ENCODE assay signal across 25 cellular contexts in genomic region chr17:65819810-65820209, GRCh38.
DNase-seq lines count a peak whose midpoint lies in the region; ATAC-seq, FAIRE-seq and TF ChIP-seq lines count a peak whose summit lies in the region.
"Had no signal": no experiment of that assay in that cellular context is flagged by ENCODE, and none has a peak within 500 bp of the region (broad histone marks: within the 10 kb centered on the region; RNA-seq: fewer than 3 reads in every experiment).

No MANE protein-coding gene starts in this region.

- peak overlapping the region; percentile 11; the same call in 1 of the 2 replicates for H3K9ac ChIP-seq in PC-3 (ENCODE audit: low read length)
- H3K9ac ChIP-seq: BLaER1 had no signal

- H3K4me2 ChIP-seq in A549 = no peak overlapping the region
- peak overlapping the region; percentile 56 for H3K4me2 ChIP-seq in PC-3 (ENCODE audit: low read length)
- H3K4me2 ChIP-seq: BLaER1 had no signal

- BruUV-seq in PC-3 (replicated peaks; lab: Mats Ljungman, UMichigan) = no TSS peak

- H3K27ac Mint-ChIP-seq in osteocyte (ENCODE audit: unreplicated experiment) = peak overlapping the region; percentile 58
- H3K27ac Mint-ChIP-seq: CD14-positive monocyte; CD4-positive, alpha-beta memory T cell; CD4-positive, CD25-positive, alpha-beta regulatory T cell; CD8-positive, alpha-beta memory T cell had no signal

- TF ChIP-seq POLR2A in A549 (IDR thresholded peaks at IDR 0.05; ENCODE audit: low read length) = no peak
- no peak for TF ChIP-seq POLR2A in prostate gland (IDR thresholded peaks at IDR 0.05)

- H3K36me3 ChIP-seq in PC-3 (ENCODE audit: low read depth, low read length) (no peaks in the 10 kb centered on the region), prostate gland (no peaks in the 10 kb centered on the region)
- H3K36me3 ChIP-seq: BE2C, BLaER1 had no signal

- H3K4me1 ChIP-seq in A549 (peaks cover 4% of the 10 kb centered on the region; the same call in 2 of the 3 replicates), PC-3 (ENCODE audit: insufficient read depth, low read length) (peaks cover 31% of the 10 kb centered on the region), prostate gland (replicated peaks) (no peaks in the 10 kb centered on the region)
- H3K4me1 ChIP-seq: BE2C, BLaER1 had no signal

- H3K79me2 ChIP-seq in PC-3 (ENCODE audit: low read length) = no peaks in the 10 kb centered on the region

- no peaks in the 10 kb centered on the region for H3K27me3 Mint-ChIP-seq in osteocyte (ENCODE audit: unreplicated experiment)

- no peaks in the 10 kb centered on the region for H3K9me2 ChIP-seq in PC-3 (replicated peaks; ENCODE audit: low read length)

- H3K27ac ChIP-seq in A549 (no peak overlapping the region), PC-3 (ENCODE audit: low read length) (peak overlapping the region; percentile 70), prostate gland (no peak overlapping the region)
- H3K27ac ChIP-seq: 22Rv1, BLaER1 had no signal

- no peak overlapping the region for H3K4me3 Mint-ChIP-seq in osteocyte (ENCODE audit: unreplicated experiment)
- H3K4me3 Mint-ChIP-seq: CD14-positive monocyte; CD4-positive, alpha-beta memory T cell; CD8-positive, alpha-beta memory T cell had no signal

- no peak for TF ChIP-seq EP300 in A549 (IDR thresholded peaks at IDR 0.05)

- no peaks in the 10 kb centered on the region for H3F3A ChIP-seq in PC-3 (ENCODE audit: low read length, unreplicated experiment)

- H3K4me1 Mint-ChIP-seq in osteocyte (ENCODE audit: unreplicated experiment) = peaks cover 13% of the 10 kb centered on the region
- H3K4me1 Mint-ChIP-seq: CD14-positive monocyte; CD4-positive, alpha-beta memory T cell; CD4-positive, CD25-positive, alpha-beta regulatory T cell; CD8-positive, alpha-beta memory T cell had no signal

- CTCF ChIA-PET in A549 (lab: Yijun Ruan, JAX) (interaction anchor here (0.6 to 1.1 kb wide), 2 partner anchors 29 to 578 kb away, joined by 3 to 4 read pairs; no protein-coding TSS in a partner anchor), PC-3 (lab: Charles Lee) (interaction anchor here (0.6 to 0.9 kb wide), 2 partner anchors 588 to 721 kb away, joined by 3 to 5 read pairs; no protein-coding TSS in a partner anchor)

- H3K9me3 Mint-ChIP-seq in osteocyte (ENCODE audit: unreplicated experiment) = peaks cover 16% of the 10 kb centered on the region
- H3K9me3 Mint-ChIP-seq: CD4-positive, alpha-beta memory T cell; CD4-positive, CD25-positive, alpha-beta regulatory T cell; CD8-positive, alpha-beta memory T cell had no signal

- H3K9me3 ChIP-seq in A549 (no peaks in the 10 kb centered on the region), PC-3 (ENCODE audit: low read length) (no peaks in the 10 kb centered on the region), prostate gland (no peaks in the 10 kb centered on the region)
- H3K9me3 ChIP-seq: BE2C, BLaER1 had no signal

- ATAC-seq in A549 (no peak), PC-3 (no peak)
- ATAC-seq: GM12878 had no signal

- H2AFZ ChIP-seq in PC-3 (ENCODE audit: low read length) = peak overlapping the region; percentile 35; the same call in 1 of the 2 replicates

- WGBS in A549 (ENCODE audit: missing lambda C conversion rate) = 37% methylated on average over 3 of the region's 3 CpGs
- WGBS in prostate gland = 24% methylated on average over 3 of the region's 3 CpGs

- peaks cover 13% of the 10 kb centered on the region for H3K36me3 Mint-ChIP-seq in osteocyte (ENCODE audit: unreplicated experiment)
- H3K36me3 Mint-ChIP-seq: CD14-positive monocyte; CD4-positive, alpha-beta memory T cell; CD4-positive, CD25-positive, alpha-beta regulatory T cell had no signal

- TF ChIP-seq CTCF in A549 (IDR thresholded peaks at IDR 0.05) = no peak
- TF ChIP-seq CTCF in PC-3 (conservative IDR thresholded peaks at IDR 0.05; ENCODE audit: low read depth, low read length) = no peak
- TF ChIP-seq CTCF in osteocyte (IDR thresholded peaks at IDR 0.05) = no peak
- TF ChIP-seq CTCF in prostate gland (IDR thresholded peaks at IDR 0.05) = no peak

- DNase-seq in A549 (ENCODE audit: low read depth in 1 of 2, low spot score in 1 of 2) = no peak
- no peak for DNase-seq in PC-3
- DNase-seq in osteocyte (ENCODE audit: extremely low spot score, unreplicated experiment) = no peak
- no peak for DNase-seq in stimulated activated CD8-positive, alpha-beta memory T cell treated with anti-CD3 and anti-CD28 coated beads, Interleukin-4, amount 100 ng/mL, for 48 hours
- DNase-seq in prostate gland (ENCODE audit: low spot score) = no peak
- DNase-seq: ACHN; BE2C; C1 segment of cervical spinal cord; CD4-positive, alpha-beta memory T cell; CD4-positive, CD25-positive, alpha-beta regulatory T cell; CD8-positive, alpha-beta memory T cell; COR-L47; DMS 273 treated with DMSO at 0.1 percent for 48 hours; DMS153; DMS53; DMS79; DND-41; EL; GDM1 had no signal

- no peak for TF ChIP-seq RAD21 in A549 (conservative IDR thresholded peaks at IDR 0.05 in 1 of 2, IDR thresholded peaks at IDR 0.05 in 1 of 2)

- H3K4me3 ChIP-seq in A549 (no peak overlapping the region), PC-3 (ENCODE audit: low read length) (no peak overlapping the region), prostate gland (no peak overlapping the region)
- H3K4me3 ChIP-seq: BLaER1, GM12878 had no signal

- intact Hi-C loops in PC-3 (cut with micrococcal nuclease) (loop anchor here (1.0 to 2.0 kb wide), 3 partner anchors 35 to 537 kb away; no protein-coding TSS in a partner anchor), prostate gland (cut with DNase I) (no loop called here)

- no peaks in the 10 kb centered on the region for H4K20me1 ChIP-seq in PC-3 (ENCODE audit: low read length)
- H4K20me1 ChIP-seq: BLaER1 had no signal

- H3K27me3 ChIP-seq in PC-3 (ENCODE audit: low read length) = no peaks in the 10 kb centered on the region
- H3K27me3 ChIP-seq in prostate gland (replicated peaks; ENCODE audit: insufficient read depth) = no peaks in the 10 kb centered on the region
- H3K27me3 ChIP-seq: BE2C, BLaER1 had no signal

- FAIRE-seq in A549 (lab: Jason Lieb, UNC) = peak; percentile 46
- FAIRE-seq: GM12892, GM18507 had no signal

- POLR2A ChIA-PET in A549 (lab: Yijun Ruan, JAX) = no interaction called here
- POLR2A ChIA-PET in PC-3 (lab: Charles Lee; ENCODE audit: unreplicated experiment) = no interaction called here

TF ChIP-seq in A549, 52 proteins besides CTCF, POLR2A, EP300 and RAD21:
- no peak for TF ChIP-seq MAFK (IDR thresholded peaks at IDR 0.05; ENCODE audit: partially characterized antibody)
- TF ChIP-seq SMC3 (IDR thresholded peaks at IDR 0.05) = no peak
- no peak for TF ChIP-seq RCOR1 (IDR thresholded peaks at IDR 0.05; ENCODE audit: low read depth, low read length)
- TF ChIP-seq TP53 (CRISPR knock-in tag; IDR thresholded peaks at IDR 0.05) = no peak
- TF ChIP-seq PHF8 (IDR thresholded peaks at IDR 0.05; ENCODE audit: borderline replicate concordance, low read depth) = no peak
- TF ChIP-seq FOSL2 (IDR thresholded peaks at IDR 0.05) = no peak
- no peak for TF ChIP-seq FOSL2 (CRISPR knock-in tag; IDR thresholded peaks at IDR 0.05)
- no peak for TF ChIP-seq HOXB13 (CRISPR knock-in tag; IDR thresholded peaks at IDR 0.05; ENCODE audit: low read depth)
- no peak for TF ChIP-seq HDAC2 (IDR thresholded peaks at IDR 0.05)
- TF ChIP-seq MAZ (IDR thresholded peaks at IDR 0.05; ENCODE audit: borderline replicate concordance, low read depth, low read length) = no peak
- no peak for TF ChIP-seq HEYL (CRISPR knock-in tag; IDR thresholded peaks at IDR 0.05)
- no peak for TF ChIP-seq RNF2 (IDR thresholded peaks at IDR 0.05; ENCODE audit: borderline replicate concordance, low read depth)
- TF ChIP-seq, protein P1, sequence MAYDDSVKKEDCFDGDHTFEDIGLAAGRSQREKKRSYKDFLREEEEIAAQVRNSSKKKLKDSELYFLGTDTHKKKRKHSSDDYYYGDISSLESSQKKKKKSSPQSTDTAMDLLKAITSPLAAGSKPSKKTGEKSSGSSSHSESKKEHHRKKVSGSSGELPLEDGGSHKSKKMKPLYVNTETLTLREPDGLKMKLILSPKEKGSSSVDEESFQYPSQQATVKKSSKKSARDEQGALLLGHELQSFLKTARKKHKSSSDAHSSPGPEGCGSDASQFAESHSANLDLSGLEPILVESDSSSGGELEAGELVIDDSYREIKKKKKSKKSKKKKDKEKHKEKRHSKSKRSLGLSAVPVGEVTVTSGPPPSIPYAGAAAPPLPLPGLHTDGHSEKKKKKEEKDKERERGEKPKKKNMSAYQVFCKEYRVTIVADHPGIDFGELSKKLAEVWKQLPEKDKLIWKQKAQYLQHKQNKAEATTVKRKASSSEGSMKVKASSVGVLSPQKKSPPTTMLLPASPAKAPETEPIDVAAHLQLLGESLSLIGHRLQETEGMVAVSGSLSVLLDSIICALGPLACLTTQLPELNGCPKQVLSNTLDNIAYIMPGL (CRISPR knock-in tag; IDR thresholded peaks at IDR 0.05; ENCODE audit: borderline replicate concordance) = no peak
- TF ChIP-seq RFX5 (IDR thresholded peaks at IDR 0.05) = no peak
- TF ChIP-seq, protein P2, sequence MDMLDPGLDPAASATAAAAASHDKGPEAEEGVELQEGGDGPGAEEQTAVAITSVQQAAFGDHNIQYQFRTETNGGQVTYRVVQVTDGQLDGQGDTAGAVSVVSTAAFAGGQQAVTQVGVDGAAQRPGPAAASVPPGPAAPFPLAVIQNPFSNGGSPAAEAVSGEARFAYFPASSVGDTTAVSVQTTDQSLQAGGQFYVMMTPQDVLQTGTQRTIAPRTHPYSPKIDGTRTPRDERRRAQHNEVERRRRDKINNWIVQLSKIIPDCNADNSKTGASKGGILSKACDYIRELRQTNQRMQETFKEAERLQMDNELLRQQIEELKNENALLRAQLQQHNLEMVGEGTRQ (IDR thresholded peaks at IDR 0.05) = no peak
- TF ChIP-seq ZC3H11A (IDR thresholded peaks at IDR 0.05) = no peak
- no peak for TF ChIP-seq CHD4 (IDR thresholded peaks at IDR 0.05; ENCODE audit: borderline replicate concordance)
- TF ChIP-seq NPAS2 (CRISPR knock-in tag; IDR thresholded peaks at IDR 0.05; ENCODE audit: borderline replicate concordance) = no peak
- TF ChIP-seq KDM5A (IDR thresholded peaks at IDR 0.05) = no peak
- no peak for TF ChIP-seq FOSB (CRISPR knock-in tag; IDR thresholded peaks at IDR 0.05)
- no peak for TF ChIP-seq ESRRA (IDR thresholded peaks at IDR 0.05; ENCODE audit: borderline replicate concordance, low read length)
